Comparison of ENCODE assay signal across 15 cellular contexts in the genomic region with DNA sequence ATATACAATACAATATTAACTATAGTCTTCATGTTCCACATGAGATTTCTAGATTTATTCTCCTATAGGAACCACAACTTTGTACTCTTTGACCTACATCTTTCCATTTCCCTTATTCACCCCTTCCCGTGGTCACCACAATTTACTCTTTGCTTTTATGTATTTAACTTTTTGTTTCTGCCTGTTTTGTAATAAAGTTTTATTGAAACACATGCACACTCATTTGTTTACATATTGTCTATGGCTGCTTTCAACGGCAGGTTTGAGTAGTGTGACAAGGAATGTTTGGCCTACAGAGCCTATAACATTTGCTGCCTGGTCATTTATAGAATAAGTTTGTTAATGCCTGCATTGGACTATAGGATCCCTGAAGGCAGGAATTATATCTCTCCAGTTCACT.
"Had no signal": no experiment of that assay in that cellular context is flagged by ENCODE, and none has a peak within 500 bp of the region (broad histone marks: within the 10 kb centered on the region; RNA-seq: fewer than 3 reads in every experiment).

No MANE protein-coding gene starts in this region.

- H3K27ac ChIP-seq: HL-60, PC-9, Peyer's patch, SJSA1, SK-N-MC had no signal

- H3K9me3 ChIP-seq: Peyer's patch, SJSA1 had no signal

- H3K4me1 ChIP-seq: Peyer's patch had no signal

- DNase-seq: Karpas-422; KG1; MM.1S; NCI-H187; NCI-H510A treated with DMSO at 0.1 percent for 48 hours; NCI-H526; NCI-H82; NK-92 treated with Interleukin-12 subunit alpha and Interleukin-12 subunit beta, amount 100 ng/mL, for 24 hours; SIG-M5 had no signal

- H3K27me3 ChIP-seq: Peyer's patch, SJSA1 had no signal

- H2AFZ ChIP-seq: PC-9 had no signal

- FAIRE-seq: HTR-8/SVneo had no signal

- H3K4me2 ChIP-seq: PC-9 had no signal

- H3K4me3 ChIP-seq: PC-9, Peyer's patch, SJSA1, SK-N-MC had no signal

- H3K36me3 ChIP-seq: Peyer's patch, SJSA1 had no signal
